In the genomic region with DNA sequence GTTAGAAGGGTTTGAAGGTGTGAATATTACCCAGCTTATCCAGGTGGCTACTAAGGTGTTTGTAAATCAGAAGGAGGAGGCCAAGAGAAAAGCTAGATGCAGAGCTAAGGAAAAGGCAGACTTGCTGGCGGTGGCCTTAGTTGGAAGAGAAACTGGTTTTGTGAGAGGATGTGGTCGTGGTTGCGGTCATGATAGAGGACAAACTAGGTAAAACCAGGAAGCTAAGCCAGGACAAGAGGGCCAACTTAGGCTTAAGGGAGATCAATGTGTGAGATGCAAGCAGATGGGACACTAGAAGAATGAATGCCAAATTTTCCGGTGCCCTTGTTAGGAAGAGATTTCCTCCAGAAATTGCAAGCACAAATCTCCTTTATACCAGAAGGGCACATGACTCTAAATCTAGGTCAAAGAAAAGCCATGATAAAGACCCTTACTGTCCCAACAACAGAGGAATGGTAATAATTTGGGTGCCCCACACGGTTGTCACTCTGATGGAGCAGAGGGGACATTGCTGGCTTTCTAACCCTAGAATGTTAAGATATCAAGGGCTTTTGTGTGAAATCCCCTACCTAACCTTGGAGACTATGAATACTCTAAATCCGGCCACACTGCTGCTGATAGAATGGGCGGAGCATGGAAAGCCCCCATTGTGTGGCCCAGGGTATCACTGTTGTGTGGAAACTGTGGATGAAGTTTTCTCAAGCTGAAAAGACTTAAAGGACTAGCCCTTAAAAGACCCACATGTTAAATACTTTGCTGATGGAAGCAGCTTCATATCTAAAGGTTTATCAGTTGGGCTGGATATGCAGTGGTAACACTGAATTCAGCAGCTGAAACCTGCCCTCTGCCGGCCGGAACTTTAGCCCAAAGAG, we compare ENCODE assay signal across 1 cellular context.
TF ChIP-seq lines count a peak whose summit lies in the region.

No MANE protein-coding gene starts in this region.

TF ChIP-seq in GM12878, 131 proteins besides CTCF, POLR2A, EP300 and RAD21 (continued from another document and continues in another):
- TF ChIP-seq, protein P1, sequence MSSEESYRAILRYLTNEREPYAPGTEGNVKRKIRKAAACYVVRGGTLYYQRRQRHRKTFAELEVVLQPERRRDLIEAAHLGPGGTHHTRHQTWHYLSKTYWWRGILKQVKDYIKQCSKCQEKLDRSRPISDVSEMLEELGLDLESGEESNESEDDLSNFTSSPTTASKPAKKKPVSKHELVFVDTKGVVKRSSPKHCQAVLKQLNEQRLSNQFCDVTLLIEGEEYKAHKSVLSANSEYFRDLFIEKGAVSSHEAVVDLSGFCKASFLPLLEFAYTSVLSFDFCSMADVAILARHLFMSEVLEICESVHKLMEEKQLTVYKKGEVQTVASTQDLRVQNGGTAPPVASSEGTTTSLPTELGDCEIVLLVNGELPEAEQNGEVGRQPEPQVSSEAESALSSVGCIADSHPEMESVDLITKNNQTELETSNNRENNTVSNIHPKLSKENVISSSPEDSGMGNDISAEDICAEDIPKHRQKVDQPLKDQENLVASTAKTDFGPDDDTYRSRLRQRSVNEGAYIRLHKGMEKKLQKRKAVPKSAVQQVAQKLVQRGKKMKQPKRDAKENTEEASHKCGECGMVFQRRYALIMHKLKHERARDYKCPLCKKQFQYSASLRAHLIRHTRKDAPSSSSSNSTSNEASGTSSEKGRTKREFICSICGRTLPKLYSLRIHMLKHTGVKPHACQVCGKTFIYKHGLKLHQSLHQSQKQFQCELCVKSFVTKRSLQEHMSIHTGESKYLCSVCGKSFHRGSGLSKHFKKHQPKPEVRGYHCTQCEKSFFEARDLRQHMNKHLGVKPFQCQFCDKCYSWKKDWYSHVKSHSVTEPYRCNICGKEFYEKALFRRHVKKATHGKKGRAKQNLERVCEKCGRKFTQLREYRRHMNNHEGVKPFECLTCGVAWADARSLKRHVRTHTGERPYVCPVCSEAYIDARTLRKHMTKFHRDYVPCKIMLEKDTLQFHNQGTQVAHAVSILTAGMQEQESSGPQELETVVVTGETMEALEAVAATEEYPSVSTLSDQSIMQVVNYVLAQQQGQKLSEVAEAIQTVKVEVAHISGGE (CRISPR knock-in tag; IDR thresholded peaks at IDR 0.05), result no peak
- no peak for TF ChIP-seq KAT2A (conservative IDR thresholded peaks at IDR 0.05; ENCODE audit: control insufficient read depth, low read depth, low read length)
- TF ChIP-seq SIN3A (IDR thresholded peaks at IDR 0.05; ENCODE audit: low read depth, low read length), result no peak
- no peak for TF ChIP-seq CEBPB (IDR thresholded peaks at IDR 0.05; ENCODE audit: borderline replicate concordance in 1 of 2, low read depth in 2 of 2, low read length in 2 of 2)
- TF ChIP-seq ETV6 (conservative IDR thresholded peaks at IDR 0.05 in 1 of 2, IDR thresholded peaks at IDR 0.05 in 1 of 2; ENCODE audit: borderline replicate concordance in 1 of 2, low read depth in 1 of 2), result peak in 1 of 2 experiments; percentile 71; a peak in 2 of 4 replicates
- TF ChIP-seq JUNB (IDR thresholded peaks at IDR 0.05), result peak; percentile 15; the same call in 1 of the 2 replicates
- TF ChIP-seq MEF2A (IDR thresholded peaks at IDR 0.05; ENCODE audit: insufficient read depth, low read depth, low read length), result no peak; the same call in 1 of the 2 replicates
- no peak for TF ChIP-seq PML (IDR thresholded peaks at IDR 0.05; ENCODE audit: low read length)
- peak; percentile 68 for TF ChIP-seq MTA2 (IDR thresholded peaks at IDR 0.05; ENCODE audit: low read depth)
- TF ChIP-seq, protein P2, sequence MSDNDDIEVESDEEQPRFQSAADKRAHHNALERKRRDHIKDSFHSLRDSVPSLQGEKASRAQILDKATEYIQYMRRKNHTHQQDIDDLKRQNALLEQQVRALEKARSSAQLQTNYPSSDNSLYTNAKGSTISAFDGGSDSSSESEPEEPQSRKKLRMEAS (IDR thresholded peaks at IDR 0.05; ENCODE audit: low read depth, low read length), result no peak
- TF ChIP-seq ASH2L (IDR thresholded peaks at IDR 0.05; ENCODE audit: borderline replicate concordance, low read depth), result no peak
- TF ChIP-seq, protein P3, sequence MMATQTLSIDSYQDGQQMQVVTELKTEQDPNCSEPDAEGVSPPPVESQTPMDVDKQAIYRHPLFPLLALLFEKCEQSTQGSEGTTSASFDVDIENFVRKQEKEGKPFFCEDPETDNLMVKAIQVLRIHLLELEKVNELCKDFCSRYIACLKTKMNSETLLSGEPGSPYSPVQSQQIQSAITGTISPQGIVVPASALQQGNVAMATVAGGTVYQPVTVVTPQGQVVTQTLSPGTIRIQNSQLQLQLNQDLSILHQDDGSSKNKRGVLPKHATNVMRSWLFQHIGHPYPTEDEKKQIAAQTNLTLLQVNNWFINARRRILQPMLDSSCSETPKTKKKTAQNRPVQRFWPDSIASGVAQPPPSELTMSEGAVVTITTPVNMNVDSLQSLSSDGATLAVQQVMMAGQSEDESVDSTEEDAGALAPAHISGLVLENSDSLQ (IDR thresholded peaks at IDR 0.05), result no peak
- peak; percentile 76; the same call in 1 of the 2 replicates for TF ChIP-seq NBN (IDR thresholded peaks at IDR 0.05)
- TF ChIP-seq RAD51 (IDR thresholded peaks at IDR 0.05), result peak; percentile 26; the same call in 1 of the 2 replicates
- no peak for TF ChIP-seq SP1 (IDR thresholded peaks at IDR 0.05; ENCODE audit: low read depth, low read length)
- TF ChIP-seq FOS (IDR thresholded peaks at IDR 0.05; ENCODE audit: borderline replicate concordance, extremely low read depth, insufficient read length), result no peak
- TF ChIP-seq, protein P4, sequence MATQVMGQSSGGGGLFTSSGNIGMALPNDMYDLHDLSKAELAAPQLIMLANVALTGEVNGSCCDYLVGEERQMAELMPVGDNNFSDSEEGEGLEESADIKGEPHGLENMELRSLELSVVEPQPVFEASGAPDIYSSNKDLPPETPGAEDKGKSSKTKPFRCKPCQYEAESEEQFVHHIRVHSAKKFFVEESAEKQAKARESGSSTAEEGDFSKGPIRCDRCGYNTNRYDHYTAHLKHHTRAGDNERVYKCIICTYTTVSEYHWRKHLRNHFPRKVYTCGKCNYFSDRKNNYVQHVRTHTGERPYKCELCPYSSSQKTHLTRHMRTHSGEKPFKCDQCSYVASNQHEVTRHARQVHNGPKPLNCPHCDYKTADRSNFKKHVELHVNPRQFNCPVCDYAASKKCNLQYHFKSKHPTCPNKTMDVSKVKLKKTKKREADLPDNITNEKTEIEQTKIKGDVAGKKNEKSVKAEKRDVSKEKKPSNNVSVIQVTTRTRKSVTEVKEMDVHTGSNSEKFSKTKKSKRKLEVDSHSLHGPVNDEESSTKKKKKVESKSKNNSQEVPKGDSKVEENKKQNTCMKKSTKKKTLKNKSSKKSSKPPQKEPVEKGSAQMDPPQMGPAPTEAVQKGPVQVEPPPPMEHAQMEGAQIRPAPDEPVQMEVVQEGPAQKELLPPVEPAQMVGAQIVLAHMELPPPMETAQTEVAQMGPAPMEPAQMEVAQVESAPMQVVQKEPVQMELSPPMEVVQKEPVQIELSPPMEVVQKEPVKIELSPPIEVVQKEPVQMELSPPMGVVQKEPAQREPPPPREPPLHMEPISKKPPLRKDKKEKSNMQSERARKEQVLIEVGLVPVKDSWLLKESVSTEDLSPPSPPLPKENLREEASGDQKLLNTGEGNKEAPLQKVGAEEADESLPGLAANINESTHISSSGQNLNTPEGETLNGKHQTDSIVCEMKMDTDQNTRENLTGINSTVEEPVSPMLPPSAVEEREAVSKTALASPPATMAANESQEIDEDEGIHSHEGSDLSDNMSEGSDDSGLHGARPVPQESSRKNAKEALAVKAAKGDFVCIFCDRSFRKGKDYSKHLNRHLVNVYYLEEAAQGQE (IDR thresholded peaks at IDR 0.05; ENCODE audit: low read depth, low read length), result no peak
- no peak for TF ChIP-seq NR2C1 (IDR thresholded peaks at IDR 0.05)
- no peak for TF ChIP-seq CHD1 (IDR thresholded peaks at IDR 0.05; ENCODE audit: low read depth, low read length)
- TF ChIP-seq DPF2 (IDR thresholded peaks at IDR 0.05), result peak; percentile 88
- peak; percentile 71; the same call in 1 of the 2 replicates for TF ChIP-seq YY1 (IDR thresholded peaks at IDR 0.05; ENCODE audit: low read depth, low read length)
- TF ChIP-seq SRF (IDR thresholded peaks at IDR 0.05; ENCODE audit: low read depth in 2 of 2, low read length in 2 of 2), result peak; percentile 47 to 81; a peak in 2 of 4 replicates
- peak; percentile 84 for TF ChIP-seq NFIC (IDR thresholded peaks at IDR 0.05; ENCODE audit: low read depth, low read length)
- TF ChIP-seq RB1 (IDR thresholded peaks at IDR 0.05; ENCODE audit: borderline replicate concordance), result no peak
- no peak for TF ChIP-seq BRCA1 (IDR thresholded peaks at IDR 0.05; ENCODE audit: low read depth, low read length)
- TF ChIP-seq BACH1 (IDR thresholded peaks at IDR 0.05; ENCODE audit: borderline replicate concordance), result 0 out of 2 replicates have a peak, but pooled peaks have one; percentile 39
- TF ChIP-seq NRF1 (conservative IDR thresholded peaks at IDR 0.05; ENCODE audit: low read depth, low read length), result no peak
- TF ChIP-seq CBX5 (IDR thresholded peaks at IDR 0.05; ENCODE audit: low read depth), result peak; percentile 84
- TF ChIP-seq MEF2B (IDR thresholded peaks at IDR 0.05; ENCODE audit: partially characterized antibody, poor library complexity, severe bottlenecking), result no peak
- TF ChIP-seq ESRRA (IDR thresholded peaks at IDR 0.05; ENCODE audit: low read length), result no peak
- TF ChIP-seq, protein P5, sequence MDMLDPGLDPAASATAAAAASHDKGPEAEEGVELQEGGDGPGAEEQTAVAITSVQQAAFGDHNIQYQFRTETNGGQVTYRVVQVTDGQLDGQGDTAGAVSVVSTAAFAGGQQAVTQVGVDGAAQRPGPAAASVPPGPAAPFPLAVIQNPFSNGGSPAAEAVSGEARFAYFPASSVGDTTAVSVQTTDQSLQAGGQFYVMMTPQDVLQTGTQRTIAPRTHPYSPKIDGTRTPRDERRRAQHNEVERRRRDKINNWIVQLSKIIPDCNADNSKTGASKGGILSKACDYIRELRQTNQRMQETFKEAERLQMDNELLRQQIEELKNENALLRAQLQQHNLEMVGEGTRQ (IDR thresholded peaks at IDR 0.05; ENCODE audit: borderline replicate concordance, low read depth, low read length), result no peak; the same call in 1 of the 2 replicates
- TF ChIP-seq RCOR1 (conservative IDR thresholded peaks at IDR 0.05; ENCODE audit: low read depth, low read length), result no peak; the same call in 1 of the 2 replicates
- TF ChIP-seq CHD4 (IDR thresholded peaks at IDR 0.05), result no peak
- no peak for TF ChIP-seq MXI1 (IDR thresholded peaks at IDR 0.05; ENCODE audit: low read depth, low read length)
- TF ChIP-seq EGR1 (IDR thresholded peaks at IDR 0.05; ENCODE audit: borderline replicate concordance in 1 of 2, low read depth in 2 of 2, low read length in 2 of 2), result no peak
- TF ChIP-seq ZNF24 (IDR thresholded peaks at IDR 0.05), result 0 out of 2 replicates have a peak, but pooled peaks have one; percentile 19
- TF ChIP-seq SREBF2 (IDR thresholded peaks at IDR 0.05; ENCODE audit: low read length), result no peak
- TF ChIP-seq CREB1 (IDR thresholded peaks at IDR 0.05; ENCODE audit: low read depth), result no peak
- no peak for TF ChIP-seq HDAC6 (IDR thresholded peaks at IDR 0.05; ENCODE audit: unreplicated experiment)
- no peak for TF ChIP-seq CBX3 (IDR thresholded peaks at IDR 0.05; ENCODE audit: borderline replicate concordance, low read depth)
- TF ChIP-seq RBBP5 (conservative IDR thresholded peaks at IDR 0.05), result no peak
- TF ChIP-seq, protein P6, sequence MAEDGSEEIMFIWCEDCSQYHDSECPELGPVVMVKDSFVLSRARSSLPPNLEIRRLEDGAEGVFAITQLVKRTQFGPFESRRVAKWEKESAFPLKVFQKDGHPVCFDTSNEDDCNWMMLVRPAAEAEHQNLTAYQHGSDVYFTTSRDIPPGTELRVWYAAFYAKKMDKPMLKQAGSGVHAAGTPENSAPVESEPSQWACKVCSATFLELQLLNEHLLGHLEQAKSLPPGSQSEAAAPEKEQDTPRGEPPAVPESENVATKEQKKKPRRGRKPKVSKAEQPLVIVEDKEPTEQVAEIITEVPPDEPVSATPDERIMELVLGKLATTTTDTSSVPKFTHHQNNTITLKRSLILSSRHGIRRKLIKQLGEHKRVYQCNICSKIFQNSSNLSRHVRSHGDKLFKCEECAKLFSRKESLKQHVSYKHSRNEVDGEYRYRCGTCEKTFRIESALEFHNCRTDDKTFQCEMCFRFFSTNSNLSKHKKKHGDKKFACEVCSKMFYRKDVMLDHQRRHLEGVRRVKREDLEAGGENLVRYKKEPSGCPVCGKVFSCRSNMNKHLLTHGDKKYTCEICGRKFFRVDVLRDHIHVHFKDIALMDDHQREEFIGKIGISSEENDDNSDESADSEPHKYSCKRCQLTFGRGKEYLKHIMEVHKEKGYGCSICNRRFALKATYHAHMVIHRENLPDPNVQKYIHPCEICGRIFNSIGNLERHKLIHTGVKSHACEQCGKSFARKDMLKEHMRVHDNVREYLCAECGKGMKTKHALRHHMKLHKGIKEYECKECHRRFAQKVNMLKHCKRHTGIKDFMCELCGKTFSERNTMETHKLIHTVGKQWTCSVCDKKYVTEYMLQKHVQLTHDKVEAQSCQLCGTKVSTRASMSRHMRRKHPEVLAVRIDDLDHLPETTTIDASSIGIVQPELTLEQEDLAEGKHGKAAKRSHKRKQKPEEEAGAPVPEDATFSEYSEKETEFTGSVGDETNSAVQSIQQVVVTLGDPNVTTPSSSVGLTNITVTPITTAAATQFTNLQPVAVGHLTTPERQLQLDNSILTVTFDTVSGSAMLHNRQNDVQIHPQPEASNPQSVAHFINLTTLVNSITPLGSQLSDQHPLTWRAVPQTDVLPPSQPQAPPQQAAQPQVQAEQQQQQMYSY (CRISPR knock-in tag; IDR thresholded peaks at IDR 0.05), result no peak
- TF ChIP-seq RELA (IDR thresholded peaks at IDR 0.05; ENCODE audit: borderline replicate concordance, partially characterized antibody), result peak; percentile 85
- TF ChIP-seq EZH2 (IDR thresholded peaks at IDR 0.05; ENCODE audit: borderline replicate concordance, control insufficient read depth, low read depth, low read length), result no peak
- peak; percentile 22; the same call in 1 of the 2 replicates for TF ChIP-seq FOXM1 (IDR thresholded peaks at IDR 0.05; ENCODE audit: low read depth, low read length)
- TF ChIP-seq, protein P7, sequence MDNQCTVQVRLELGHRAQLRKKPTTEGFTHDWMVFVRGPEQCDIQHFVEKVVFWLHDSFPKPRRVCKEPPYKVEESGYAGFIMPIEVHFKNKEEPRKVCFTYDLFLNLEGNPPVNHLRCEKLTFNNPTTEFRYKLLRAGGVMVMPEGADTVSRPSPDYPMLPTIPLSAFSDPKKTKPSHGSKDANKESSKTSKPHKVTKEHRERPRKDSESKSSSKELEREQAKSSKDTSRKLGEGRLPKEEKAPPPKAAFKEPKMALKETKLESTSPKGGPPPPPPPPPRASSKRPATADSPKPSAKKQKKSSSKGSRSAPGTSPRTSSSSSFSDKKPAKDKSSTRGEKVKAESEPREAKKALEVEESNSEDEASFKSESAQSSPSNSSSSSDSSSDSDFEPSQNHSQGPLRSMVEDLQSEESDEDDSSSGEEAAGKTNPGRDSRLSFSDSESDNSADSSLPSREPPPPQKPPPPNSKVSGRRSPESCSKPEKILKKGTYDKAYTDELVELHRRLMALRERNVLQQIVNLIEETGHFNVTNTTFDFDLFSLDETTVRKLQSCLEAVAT (IDR thresholded peaks at IDR 0.05), result peak; percentile 98
- peak; percentile 58; the same call in 1 of the 2 replicates for TF ChIP-seq PAX5 (IDR thresholded peaks at IDR 0.05; ENCODE audit: borderline replicate concordance, low read depth, low read length)
